In genomic region chr21:46425061-46425460, GRCh38 we compare ENCODE assay signal across 19 cellular contexts. TPM values are rescaled to one million over a fixed set of nuclear protein-coding genes. Genes with fewer than 3 reads are reported as not detected.
DNase-seq lines count a peak whose midpoint lies in the region; ATAC-seq and TF ChIP-seq lines count a peak whose summit lies in the region.
"Had no signal": no experiment of that assay in that cellular context is flagged by ENCODE, and none has a peak within 500 bp of the region (broad histone marks: within the 10 kb centered on the region; RNA-seq: fewer than 3 reads in every experiment).

No MANE protein-coding gene starts in this region.

- H3K4me1 ChIP-seq in skeletal muscle tissue (ENCODE audit: control insufficient read depth in 3 of 3, insufficient read depth in 3 of 3, low read length in 3 of 3) = no peaks in the 10 kb centered on the region
- H3K4me1 ChIP-seq: Caco-2, left lung, SJSA1, tibial artery had no signal

- no peaks in the 10 kb centered on the region for H3K27me3 Mint-ChIP-seq in T-helper 1 cell treated with Interleukin-12 subunit alpha and Interleukin-12 subunit beta and Interleukin-4 antibody, amounts not matched to agents 30 μg/mL and 1 μg/mL, for 36 hours (ENCODE audit: low read depth)
- no peaks in the 10 kb centered on the region for H3K27me3 Mint-ChIP-seq in chondrocyte (ENCODE audit: low read depth)
- H3K27me3 Mint-ChIP-seq: activated B cell treated with CpG ODN at 0.5 μM for 24 hours had no signal

- no peak for TF ChIP-seq CTCF in chondrocyte (IDR thresholded peaks at IDR 0.05)

- peaks cover 2% of the 10 kb centered on the region for H3K4me1 Mint-ChIP-seq in T-helper 1 cell treated with Interleukin-12 subunit alpha and Interleukin-12 subunit beta and Interleukin-4 antibody, amounts not matched to agents 30 μg/mL and 1 μg/mL, for 36 hours (ENCODE audit: low read depth)
- H3K4me1 Mint-ChIP-seq in chondrocyte (ENCODE audit: low read depth) = no peaks in the 10 kb centered on the region

- no peaks in the 10 kb centered on the region for H3K9me3 ChIP-seq in skeletal muscle tissue (ENCODE audit: control insufficient read depth in 3 of 3, low read length in 3 of 3)
- H3K9me3 ChIP-seq: Caco-2, left lung, SJSA1, tibial artery had no signal

- no peaks in the 10 kb centered on the region for H3K27me3 ChIP-seq in skeletal muscle tissue (ENCODE audit: control insufficient read depth in 3 of 3, insufficient read depth in 3 of 3, low read length in 3 of 3)
- H3K27me3 ChIP-seq: left lung, SJSA1, tibial artery had no signal

- peaks cover 9% of the 10 kb centered on the region for H3K36me3 Mint-ChIP-seq in T-helper 1 cell treated with Interleukin-12 subunit alpha and Interleukin-12 subunit beta and Interleukin-4 antibody, amounts not matched to agents 30 μg/mL and 1 μg/mL, for 36 hours (ENCODE audit: low read depth)
- peaks cover 8% of the 10 kb centered on the region for H3K36me3 Mint-ChIP-seq in chondrocyte (ENCODE audit: low read depth)

- peak overlapping the region; percentile 72 for H3K27ac Mint-ChIP-seq in T-helper 1 cell treated with Interleukin-12 subunit alpha and Interleukin-12 subunit beta and Interleukin-4 antibody, amounts not matched to agents 30 μg/mL and 1 μg/mL, for 36 hours
- no peak overlapping the region for H3K27ac Mint-ChIP-seq in chondrocyte (ENCODE audit: unreplicated experiment)
- H3K27ac Mint-ChIP-seq: activated B cell treated with CpG ODN at 0.5 μM for 24 hours, nephron progenitor cell had no signal

- H3K36me3 ChIP-seq in skeletal muscle tissue (ENCODE audit: control insufficient read depth in 3 of 3, insufficient read depth in 3 of 3, low read length in 3 of 3) = peaks cover 68 to 86% (median 82%) of the 10 kb centered on the region in 3 donors

- H3K27ac ChIP-seq in skeletal muscle tissue (ENCODE audit: low read depth, low read length) = peak overlapping the region; percentile 30
- H3K27ac ChIP-seq: SJSA1, tibial artery had no signal

- H3K4me3 ChIP-seq in skeletal muscle tissue (ENCODE audit: low read length in 3 of 3) = no peak overlapping the region
- H3K4me3 ChIP-seq: left lung, SJSA1, skin epidermis, tibial artery had no signal

- ATAC-seq in GM19324 (IDR thresholded peaks at IDR 0.05; ENCODE audit: low FRiP score, unreplicated experiment) (no peak), GM19395 (IDR thresholded peaks at IDR 0.05; ENCODE audit: unreplicated experiment) (no peak)
- ATAC-seq: HepG2, left lung had no signal

- no peak for DNase-seq in T-helper 1 cell
- DNase-seq in SHP77 (lab: John Stamatoyannopoulos, UW) = peak; percentile 63 to 88
- peak; percentile 68 for DNase-seq in chondrocyte (ENCODE audit: low spot score)
- DNase-seq in NAMALWA (ENCODE audit: low spot score) = no peak
- DNase-seq: activated B cell treated with CpG ODN at 0.5 μM for 24 hours, activated gamma-delta T cell, Caco-2, caudate nucleus, NCI-H82, nephron progenitor cell, tibial artery had no signal

- no peak overlapping the region for H3K9ac ChIP-seq in skeletal muscle tissue (ENCODE audit: low read depth in 1 of 3, low read length in 3 of 3)

- H3K4me3 Mint-ChIP-seq in T-helper 1 cell treated with Interleukin-12 subunit alpha and Interleukin-12 subunit beta and Interleukin-4 antibody, amounts not matched to agents 30 μg/mL and 1 μg/mL, for 36 hours = no peak overlapping the region
- no peak overlapping the region for H3K4me3 Mint-ChIP-seq in chondrocyte (ENCODE audit: unreplicated experiment)
- H3K4me3 Mint-ChIP-seq: activated B cell treated with CpG ODN at 0.5 μM for 24 hours, nephron progenitor cell had no signal

- H3K9me3 Mint-ChIP-seq in T-helper 1 cell treated with Interleukin-12 subunit alpha and Interleukin-12 subunit beta and Interleukin-4 antibody, amounts not matched to agents 30 μg/mL and 1 μg/mL, for 36 hours = no peaks in the 10 kb centered on the region
- no peaks in the 10 kb centered on the region for H3K9me3 Mint-ChIP-seq in chondrocyte (ENCODE audit: low read depth)
- H3K9me3 Mint-ChIP-seq: activated B cell treated with CpG ODN at 0.5 μM for 24 hours, nephron progenitor cell had no signal

RNA-seq across cellular contexts. Expression of gene DIP2A, which starts 33.6 kb away (rescaled TPM):
- total RNA-seq in chondrocyte (27.9 to 37.0 TPM (median 30.3 TPM) in 3 replicates), skeletal muscle tissue (23.5 TPM)

Comparison
In these comparisons a context has a peak if more than half of its experiments do, and no peak if none do; other contexts are left out.
1. DNase-seq: peak in SHP77 (2 of 2) and chondrocyte (single experiment); none in T-helper 1 cell (0 of 5) and NAMALWA (single experiment).